ENCODE assay signal across 20 cellular contexts in the genomic region with DNA sequence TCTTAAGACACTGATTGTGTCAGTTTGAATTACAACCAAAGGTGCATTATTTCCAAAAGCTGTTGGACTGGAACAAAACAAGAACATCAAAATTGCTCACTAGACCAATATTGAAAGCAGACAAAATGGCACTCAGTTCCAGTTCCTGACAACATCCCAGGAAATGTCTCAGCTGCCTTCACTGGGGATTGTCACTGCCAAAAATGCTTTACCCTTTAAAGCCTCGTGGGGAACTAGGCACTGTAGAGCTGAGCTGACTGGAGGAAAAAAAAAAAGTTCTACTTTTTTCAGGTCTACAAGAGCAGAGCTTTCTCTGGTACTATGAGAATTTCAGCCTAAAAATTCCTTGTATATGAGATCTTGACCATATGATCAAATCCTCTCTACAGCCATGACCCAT. TPM values are rescaled to one million over a fixed set of nuclear protein-coding genes. Genes with fewer than 3 reads are reported as not detected.
DNase-seq lines count a peak whose midpoint lies in the region; ATAC-seq lines count a peak whose summit lies in the region.
"Had no signal": no experiment of that assay in that cellular context is flagged by ENCODE, and none has a peak within 500 bp of the region (broad histone marks: within the 10 kb centered on the region; RNA-seq: fewer than 3 reads in every experiment).

No MANE protein-coding gene starts in this region.

- intact Hi-C loops in Right ventricle myocardium superior (cut with DNase I) = no loop called here
- intact Hi-C loops in cardiac septum (cut with DNase I) = no loop called here
- intact Hi-C loops in left ventricle myocardium superior (cut with micrococcal nuclease) = no loop called here

- DNase-seq in Right ventricle myocardium superior (no peak), cardiac septum (ENCODE audit: low spot score) (no peak), LHCN-M2 (ENCODE audit: low read depth) (peak; percentile 2), cerebellar cortex (ENCODE audit: low spot score) (peak; percentile 27), left ventricle myocardium superior (no peak), NCI-H226 (no peak)
- DNase-seq in stimulated activated CD4-positive, alpha-beta T cell treated with anti-CD3 and anti-CD28 coated beads, Interleukin-15, amount 100 ng/mL, for 24 hours = no peak
- DNase-seq: GF-D8, KBM-7, NCI-H1092 treated with DMSO at 0.1 percent for 48 hours, NCI-H146, NCI-H2029, NCI-H345, NCI-H524, NCI-H774, Peyer's patch, SHP77 had no signal

- ATAC-seq in Right ventricle myocardium superior (ENCODE audit: poor library complexity) (peak; percentile 61), left ventricle myocardium superior (peak; percentile 77), GM19395 (IDR thresholded peaks at IDR 0.05; ENCODE audit: unreplicated experiment) (no peak)

RNA-seq across cellular contexts. Expression of gene GPR52, which starts 21.9 kb away (rescaled TPM):
- total RNA-seq in Right ventricle myocardium superior = 0.62 TPM
- 4.3 TPM for total RNA-seq in cardiac septum
- total RNA-seq in LHCN-M2 (2014; rRNA removed) = 0.11 TPM in 1 of 2 replicates, not detected in the other
- 0.05 TPM for polyA plus RNA-seq in LHCN-M2 (2012)
- 1.2 TPM for total RNA-seq in left ventricle myocardium superior
- total RNA-seq: A172 had no signal
- polyA plus RNA-seq: CD14-positive monocyte had no signal

Comparison
In these comparisons a context has a peak if more than half of its experiments do, and no peak if none do; other contexts are left out.
1. DNase-seq: peak in LHCN-M2 (single experiment) and cerebellar cortex (single experiment); none in Right ventricle myocardium superior (single experiment), cardiac septum (single experiment), left ventricle myocardium superior (single experiment), stimulated activated CD4-positive, alpha-beta T cell treated with anti-CD3 and anti-CD28 coated beads, Interleukin-15, amount 100 ng/mL, for 24 hours (single experiment) and NCI-H226 (single experiment).